ENCODE assay signal across 13 cellular contexts in the genomic region with DNA sequence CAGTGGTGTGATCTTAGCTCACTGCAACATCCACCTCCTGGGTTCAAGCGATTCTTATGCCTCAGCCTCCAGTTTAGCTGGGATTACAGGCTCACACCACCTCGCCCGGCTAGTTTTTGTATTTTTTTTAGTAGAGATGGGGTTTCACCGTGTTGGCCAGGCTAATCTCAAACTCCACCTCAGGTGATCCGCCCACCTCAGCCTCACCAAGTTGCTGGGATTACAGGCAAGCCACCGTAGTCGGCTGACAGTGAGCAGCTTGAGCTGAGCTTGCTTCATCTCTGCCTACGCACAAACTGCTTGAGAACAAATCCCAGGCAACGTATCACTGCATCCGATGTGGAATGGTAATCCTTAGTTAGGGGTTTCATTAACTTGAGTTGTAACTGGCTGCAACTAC. TPM values are rescaled to one million over a fixed set of nuclear protein-coding genes. Genes with fewer than 3 reads are reported as not detected.
"Had no signal": no experiment of that assay in that cellular context is flagged by ENCODE, and none has a peak within 500 bp of the region (broad histone marks: within the 10 kb centered on the region; RNA-seq: fewer than 3 reads in every experiment).

No MANE protein-coding gene starts in this region.

RNA-seq across cellular contexts. Expression of gene TUBA3D, which starts 8.2 kb away (rescaled TPM):
- total RNA-seq: dermis blood vessel endothelial cell, epithelial cell of proximal tubule, esophagus squamous epithelium, glomerular endothelial cell, kidney epithelial cell, left lung, lower lobe of right lung, lung microvascular endothelial cell, mesenteric fat pad, mesothelial cell of epicardium, mucosa of descending colon, myocyte had no signal
- polyA plus RNA-seq: keratinocyte had no signal
